In the genomic region with DNA sequence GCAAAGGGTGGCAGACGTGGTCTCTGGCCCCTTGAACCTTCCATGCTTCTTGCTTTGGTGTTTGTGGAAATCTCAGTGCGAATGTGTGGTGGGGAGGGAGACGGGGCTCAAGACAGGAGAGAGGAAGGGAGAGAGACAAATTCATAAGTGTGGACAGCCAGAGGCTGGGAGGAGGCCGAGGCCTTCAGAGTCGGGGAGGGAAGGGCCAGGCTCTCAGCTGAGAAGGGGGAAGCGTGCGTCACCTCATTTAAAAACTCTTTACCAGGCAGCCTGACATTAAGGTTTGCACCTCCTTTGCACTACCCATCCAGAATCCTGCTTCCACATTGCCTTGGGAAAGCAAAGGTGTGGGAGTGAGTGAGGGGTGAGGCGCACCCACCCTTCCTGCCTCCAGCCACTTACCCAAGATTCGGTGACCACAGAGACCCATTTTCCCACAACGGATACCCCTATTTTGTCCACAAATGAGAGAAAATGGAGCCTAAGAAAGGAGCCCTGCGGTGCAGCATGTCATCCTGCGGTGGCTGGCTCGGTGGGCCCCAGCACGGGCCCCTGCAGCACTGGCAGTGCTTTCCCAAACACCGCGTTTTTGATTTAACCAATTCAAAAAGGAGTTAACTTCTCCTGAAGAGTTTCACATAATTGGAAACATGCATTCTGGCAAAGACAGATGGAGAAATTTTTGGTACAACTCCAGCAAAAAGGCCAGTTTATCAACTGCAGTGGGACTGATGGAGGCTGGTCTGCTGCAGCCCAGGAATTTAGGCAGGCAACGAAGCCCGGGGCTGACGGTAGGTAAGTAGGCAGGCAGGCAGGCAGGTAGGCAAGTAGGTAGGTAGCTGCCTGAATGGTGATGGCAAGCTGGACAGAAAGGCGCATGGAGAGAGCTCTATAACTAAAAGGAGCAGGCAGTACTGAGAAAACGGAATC, we compare ENCODE assay signal across 31 cellular contexts.
DNase-seq lines count a peak whose midpoint lies in the region; ATAC-seq, FAIRE-seq and TF ChIP-seq lines count a peak whose summit lies in the region.
"Had no signal": no experiment of that assay in that cellular context is flagged by ENCODE, and none has a peak within 500 bp of the region (broad histone marks: within the 10 kb centered on the region; RNA-seq: fewer than 3 reads in every experiment).

No MANE protein-coding gene starts in this region.

- H3K27me3 ChIP-seq in SK-N-SH (ENCODE audit: insufficient read depth): no peaks in the 10 kb centered on the region
- H3K27me3 ChIP-seq: SJSA1, upper lobe of left lung had no signal

- peaks cover 36% of the 10 kb centered on the region for H3K4me1 Mint-ChIP-seq in mesothelial cell of epicardium
- H3K4me1 Mint-ChIP-seq: activated naive CD4-positive, alpha-beta T cell treated with anti-CD3 and anti-CD28 coated beads, Interleukin-2, amount 10 ng/mL, durations not matched to agents 7 days and 5 days; CD4-positive, alpha-beta memory T cell; memory B cell had no signal

- H3F3A ChIP-seq in SK-N-SH (replicated peaks; ENCODE audit: insufficient read depth): no peaks in the 10 kb centered on the region

- no peaks in the 10 kb centered on the region for H4K20me1 ChIP-seq in SK-N-SH (ENCODE audit: insufficient read depth)

- POLR2A ChIA-PET in SK-N-SH (lab: Yijun Ruan, JAX): no interaction called here

- DNase-seq in SK-N-SH: no peak
- DNase-seq in fibroblast of gingiva (ENCODE audit: low read depth): peak; percentile 65
- DNase-seq in mesothelial cell of epicardium (ENCODE audit: low spot score in 2 of 2, unreplicated experiment in 2 of 2): no peak
- no peak for DNase-seq in RCC 7860 (ENCODE audit: low spot score)
- no peak for DNase-seq in kidney tubule cell (ENCODE audit: low spot score)
- DNase-seq in middle frontal gyrus (ENCODE audit: extremely low spot score, low spot score): no peak
- DNase-seq: activated CD4-positive, alpha-beta T cell treated with anti-CD3 and anti-CD28 coated beads, Interleukin-2, amount 50 U/mL, for 4 hours; activated naive CD4-positive, alpha-beta T cell treated with anti-CD3 and anti-CD28 coated beads, Interleukin-2, amount 10 ng/mL, durations not matched to agents 7 days and 5 days; CD4-positive, alpha-beta memory T cell; dermis blood vessel endothelial cell; Karpas-422; left colon; NCI-H1436 treated with DMSO at 0.1 percent for 48 hours; NCI-H2107; NCI-H774; RPMI8226; stimulated activated CD4-positive, alpha-beta T cell treated with anti-CD3 and anti-CD28 coated beads, Interleukin-2, amount 100 ng/mL, for 24 hours had no signal

- H3K9me3 ChIP-seq in SK-N-SH: no peaks in the 10 kb centered on the region
- H3K9me3 ChIP-seq: SJSA1, upper lobe of left lung had no signal

- H3K9me2 ChIP-seq in SK-N-SH: no peaks in the 10 kb centered on the region

- no peak overlapping the region for H3K9ac ChIP-seq in SK-N-SH

- H3K4me3 ChIP-seq in SK-N-SH (ENCODE audit: low read depth in 2 of 2, low read length in 1 of 2): no peak overlapping the region
- H3K4me3 ChIP-seq: GM12878, GM23338, SJSA1, smooth muscle cell, upper lobe of left lung had no signal

- 61% methylated on average over 21 of the region's 21 CpGs for WGBS in SK-N-SH (ENCODE audit: low lambda C conversion rate)

- peaks cover 8% of the 10 kb centered on the region for H3K9me3 Mint-ChIP-seq in mesothelial cell of epicardium
- H3K9me3 Mint-ChIP-seq: T-helper 1 cell treated with Interleukin-12 subunit alpha and Interleukin-12 subunit beta and Interleukin-4 antibody, amounts not matched to agents 30 μg/mL and 1 μg/mL, for 36 hours had no signal

- H3K36me3 ChIP-seq in SK-N-SH (replicated peaks in 1 of 2; ENCODE audit: control insufficient read depth in 1 of 2, insufficient read depth in 2 of 2, low read length in 1 of 2): no peaks in the 10 kb centered on the region
- H3K36me3 ChIP-seq: SJSA1, upper lobe of left lung had no signal

- H3K36me3 Mint-ChIP-seq in mesothelial cell of epicardium: no peaks in the 10 kb centered on the region
- H3K36me3 Mint-ChIP-seq: activated naive CD4-positive, alpha-beta T cell treated with anti-CD3 and anti-CD28 coated beads, Interleukin-2, amount 10 ng/mL, durations not matched to agents 7 days and 5 days; CD4-positive, alpha-beta memory T cell; memory B cell had no signal

- no peak for TF ChIP-seq CTCF in SK-N-SH (IDR thresholded peaks at IDR 0.05)
- no peak for TF ChIP-seq CTCF in mesothelial cell of epicardium (IDR thresholded peaks at IDR 0.05; ENCODE audit: unreplicated experiment)

- no peaks in the 10 kb centered on the region for H3K79me2 ChIP-seq in SK-N-SH (ENCODE audit: insufficient read depth)

- CTCF ChIA-PET in SK-N-SH (lab: Yijun Ruan, JAX): interaction anchor here (1.3 kb wide), 1 partner anchor 11 kb away, joined by 5 read pairs; no protein-coding TSS in a partner anchor

- FAIRE-seq in RCC 7860 (lab: Jason Lieb, UNC): no peak
- FAIRE-seq: endothelial cell of umbilical vein, frontal cortex, GM12878, TTC549 had no signal

- peaks cover 5 to 8% of the 10 kb centered on the region in 2 experiments; a peak in 3 of 4 replicates for H3K4me1 ChIP-seq in SK-N-SH (ENCODE audit: control insufficient read depth in 1 of 2, insufficient read depth in 2 of 2, low read depth in 1 of 2, low read length in 1 of 2)
- H3K4me1 ChIP-seq: SJSA1, upper lobe of left lung had no signal

- no peak overlapping the region for H3K27ac ChIP-seq in SK-N-SH (ENCODE audit: low read depth in 2 of 2, low read length in 1 of 2)
- H3K27ac ChIP-seq: 22Rv1, HL-60, SJSA1 had no signal

- no peak overlapping the region for H2AFZ ChIP-seq in SK-N-SH (ENCODE audit: low read depth)
- H2AFZ ChIP-seq: GM23338 had no signal

- H3K27ac Mint-ChIP-seq in mesothelial cell of epicardium: peak overlapping the region; percentile 70
- H3K27ac Mint-ChIP-seq: activated naive CD4-positive, alpha-beta T cell treated with anti-CD3 and anti-CD28 coated beads, Interleukin-2, amount 10 ng/mL, durations not matched to agents 7 days and 5 days; CD4-positive, alpha-beta memory T cell; GM23338; memory B cell; T-helper 1 cell treated with Interleukin-12 subunit alpha and Interleukin-12 subunit beta and Interleukin-4 antibody, amounts not matched to agents 30 μg/mL and 1 μg/mL, for 36 hours had no signal

- no peak overlapping the region for H3K4me2 ChIP-seq in SK-N-SH
- H3K4me2 ChIP-seq: GM23338, smooth muscle cell had no signal

- no peak overlapping the region for H3K4me3 Mint-ChIP-seq in mesothelial cell of epicardium
- H3K4me3 Mint-ChIP-seq: activated naive CD4-positive, alpha-beta T cell treated with anti-CD3 and anti-CD28 coated beads, Interleukin-2, amount 10 ng/mL, durations not matched to agents 7 days and 5 days; CD4-positive, alpha-beta memory T cell; GM23338; memory B cell; T-helper 1 cell treated with Interleukin-12 subunit alpha and Interleukin-12 subunit beta and Interleukin-4 antibody, amounts not matched to agents 30 μg/mL and 1 μg/mL, for 36 hours had no signal

- no peak for TF ChIP-seq RAD21 in SK-N-SH (IDR thresholded peaks at IDR 0.05; ENCODE audit: low read length)

- ATAC-seq in SK-N-SH treated with all-trans-retinoic acid at 6 μM for 48 hours (peak; percentile 83), HG03097 (IDR thresholded peaks at IDR 0.05; ENCODE audit: low FRiP score, unreplicated experiment) (no peak)
- ATAC-seq: GM12878, GM23338, left colon had no signal

- no peak for TF ChIP-seq EP300 in SK-N-SH (IDR thresholded peaks at IDR 0.05; ENCODE audit: borderline replicate concordance in 1 of 2, low read depth in 1 of 2, low read length in 1 of 2)

- H3K27me3 Mint-ChIP-seq in mesothelial cell of epicardium (ENCODE audit: low read depth): no peaks in the 10 kb centered on the region

TF ChIP-seq in SK-N-SH treated with all-trans-retinoic acid at 6 μM for 48 hours, 23 proteins besides CTCF, POLR2A, EP300 and RAD21 (continues in another document):
- TF ChIP-seq, protein P1, sequence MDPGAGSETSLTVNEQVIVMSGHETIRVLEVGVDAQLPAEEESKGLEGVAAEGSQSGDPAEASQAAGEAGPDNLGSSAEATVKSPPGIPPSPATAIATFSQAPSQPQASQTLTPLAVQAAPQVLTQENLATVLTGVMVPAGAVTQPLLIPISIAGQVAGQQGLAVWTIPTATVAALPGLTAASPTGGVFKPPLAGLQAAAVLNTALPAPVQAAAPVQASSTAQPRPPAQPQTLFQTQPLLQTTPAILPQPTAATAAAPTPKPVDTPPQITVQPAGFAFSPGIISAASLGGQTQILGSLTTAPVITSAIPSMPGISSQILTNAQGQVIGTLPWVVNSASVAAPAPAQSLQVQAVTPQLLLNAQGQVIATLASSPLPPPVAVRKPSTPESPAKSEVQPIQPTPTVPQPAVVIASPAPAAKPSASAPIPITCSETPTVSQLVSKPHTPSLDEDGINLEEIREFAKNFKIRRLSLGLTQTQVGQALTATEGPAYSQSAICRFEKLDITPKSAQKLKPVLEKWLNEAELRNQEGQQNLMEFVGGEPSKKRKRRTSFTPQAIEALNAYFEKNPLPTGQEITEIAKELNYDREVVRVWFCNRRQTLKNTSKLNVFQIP (CRISPR knock-in tag; IDR thresholded peaks at IDR 0.05; ENCODE audit: borderline replicate concordance, low read depth): no peak
- TF ChIP-seq ZNF8 (CRISPR knock-in tag; IDR thresholded peaks at IDR 0.05) (no peak), PPARA (CRISPR knock-in tag; IDR thresholded peaks at IDR 0.05; ENCODE audit: borderline replicate concordance) (no peak)

TF ChIP-seq in SK-N-SH, 30 proteins besides CTCF, POLR2A, EP300 and RAD21 (continues in another document):
- TF ChIP-seq TAF1 (IDR thresholded peaks at IDR 0.05; ENCODE audit: borderline replicate concordance, low read depth, low read length) (no peak), RFX5 (IDR thresholded peaks at IDR 0.05; ENCODE audit: low read length) (no peak)
- TF ChIP-seq, protein P2, sequence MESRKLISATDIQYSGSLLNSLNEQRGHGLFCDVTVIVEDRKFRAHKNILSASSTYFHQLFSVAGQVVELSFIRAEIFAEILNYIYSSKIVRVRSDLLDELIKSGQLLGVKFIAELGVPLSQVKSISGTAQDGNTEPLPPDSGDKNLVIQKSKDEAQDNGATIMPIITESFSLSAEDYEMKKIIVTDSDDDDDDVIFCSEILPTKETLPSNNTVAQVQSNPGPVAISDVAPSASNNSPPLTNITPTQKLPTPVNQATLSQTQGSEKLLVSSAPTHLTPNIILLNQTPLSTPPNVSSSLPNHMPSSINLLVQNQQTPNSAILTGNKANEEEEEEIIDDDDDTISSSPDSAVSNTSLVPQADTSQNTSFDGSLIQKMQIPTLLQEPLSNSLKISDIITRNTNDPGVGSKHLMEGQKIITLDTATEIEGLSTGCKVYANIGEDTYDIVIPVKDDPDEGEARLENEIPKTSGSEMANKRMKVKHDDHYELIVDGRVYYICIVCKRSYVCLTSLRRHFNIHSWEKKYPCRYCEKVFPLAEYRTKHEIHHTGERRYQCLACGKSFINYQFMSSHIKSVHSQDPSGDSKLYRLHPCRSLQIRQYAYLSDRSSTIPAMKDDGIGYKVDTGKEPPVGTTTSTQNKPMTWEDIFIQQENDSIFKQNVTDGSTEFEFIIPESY (IDR thresholded peaks at IDR 0.05; ENCODE audit: borderline replicate concordance, low read depth): no peak
